In the genomic region with DNA sequence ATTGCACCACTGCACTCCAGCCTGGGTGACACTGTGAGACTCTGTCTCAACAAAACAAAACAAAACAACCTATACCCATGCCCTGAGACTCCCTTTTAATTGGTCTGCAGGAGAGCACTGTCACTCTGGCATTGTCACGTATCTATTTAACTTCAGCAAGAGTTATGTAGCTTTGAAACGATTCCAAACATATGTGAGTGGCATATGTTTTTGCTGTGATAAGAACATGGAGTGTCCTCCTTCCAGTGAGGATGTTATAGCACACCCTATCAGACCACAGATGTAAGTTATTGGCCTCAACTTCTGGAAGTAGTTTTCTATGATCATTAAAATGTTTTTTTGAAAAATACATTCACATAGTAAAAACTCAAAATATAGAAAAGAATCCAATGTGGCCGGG, we compare ENCODE assay signal across 18 cellular contexts. TPM values are rescaled to one million over a fixed set of nuclear protein-coding genes. Genes with fewer than 3 reads are reported as not detected.
DNase-seq lines count a peak whose midpoint lies in the region; ATAC-seq, FAIRE-seq and TF ChIP-seq lines count a peak whose summit lies in the region.
"Had no signal": no experiment of that assay in that cellular context is flagged by ENCODE, and none has a peak within 500 bp of the region (broad histone marks: within the 10 kb centered on the region; RNA-seq: fewer than 3 reads in every experiment).

No MANE protein-coding gene starts in this region.

- ATAC-seq in K562 (peak; percentile 34), left cardiac atrium (no peak), HG03280 (IDR thresholded peaks at IDR 0.05; ENCODE audit: unreplicated experiment) (no peak)
- ATAC-seq: GM12878, HCT116 had no signal

- H2AFZ ChIP-seq in K562 (ENCODE audit: low read depth, low read length) = 0 out of 2 replicates have a peak overlapping the region, but pooled peaks have one; percentile 3

- TF ChIP-seq POLR2A in K562 (conservative IDR thresholded peaks at IDR 0.05) = no peak

- POLR2A ChIA-PET in K562 (lab: Yijun Ruan, JAX) = interaction anchor here (1.1 to 1.3 kb wide), 2 partner anchors 12 to 15 kb away, joined by 3 to 4 read pairs; a partner anchor contains a TSS

- H3K4me2 ChIP-seq in K562 (ENCODE audit: insufficient read depth, low read length) = no peak overlapping the region

- in situ Hi-C loops in K562 (cut with MboI) = loop anchor here (10.0 kb wide), 1 partner anchor 451 kb away; no protein-coding TSS in a partner anchor

- TF ChIP-seq EP300 in K562 (IDR thresholded peaks at IDR 0.05; ENCODE audit: low read length) = no peak

- no peak overlapping the region for H3K27ac ChIP-seq in K562 (ENCODE audit: extremely low read depth, low read depth, low read length)
- H3K27ac ChIP-seq: 22Rv1; BLaER1 treated with 17β-estradiol and CSF1 and Interleukin-3, amounts not matched to agents 10 nM and 100 nM had no signal

- 23% methylated on average over 3 of the region's 3 CpGs for WGBS in K562 (ENCODE audit: insufficient coverage, low coverage, missing lambda C conversion rate)

- FAIRE-seq in K562 (lab: Jason Lieb, UNC) = peak; percentile 71
- FAIRE-seq: GM12878, GM18507, H54, HTR-8/SVneo had no signal

- intact Hi-C loops in K562 (cut with micrococcal nuclease) = no loop called here
- intact Hi-C loops in left cardiac atrium (cut with DNase I) = no loop called here

- no peaks in the 10 kb centered on the region for H3K9me1 ChIP-seq in K562 (ENCODE audit: control insufficient read depth, insufficient read depth, low read length)

- H3K79me2 ChIP-seq in K562 (ENCODE audit: control insufficient read depth, insufficient read depth, low read length) = peaks cover 7% of the 10 kb centered on the region; the same call in 2 of the 3 replicates

- H3K4me1 ChIP-seq in K562 (replicated peaks in 1 of 2; ENCODE audit: control insufficient read depth in 2 of 2, insufficient read depth in 2 of 2, low read length in 2 of 2) = peaks cover 7 to 8% of the 10 kb centered on the region in 2 experiments; a peak in 4 of 5 replicates

- peak in 1 of 3 experiments; percentile 24; a peak in 2 of 6 replicates for TF ChIP-seq CTCF in K562 (IDR thresholded peaks at IDR 0.05 in 2 of 3, conservative IDR thresholded peaks at IDR 0.05 in 1 of 3; ENCODE audit: insufficient read depth in 2 of 3, low read depth in 1 of 3, low read length in 3 of 3)

- no TSS peak for BruUV-seq in K562 (replicated peaks; lab: Mats Ljungman, UMichigan)

- H3K4me3 ChIP-seq in K562 = no peak overlapping the region
- H3K4me3 ChIP-seq: BLaER1 treated with 17β-estradiol and CSF1 and Interleukin-3, amounts not matched to agents 10 nM and 100 nM; GM12878 had no signal

- CTCF ChIA-PET in K562 (lab: Yijun Ruan, JAX; ENCODE audit: low intra/inter-chr PET ratio) = no interaction called here

- no peaks in the 10 kb centered on the region for H3K27me3 ChIP-seq in K562 (ENCODE audit: control insufficient read depth in 2 of 2, insufficient read depth in 2 of 2, low read length in 2 of 2)
- H3K27me3 ChIP-seq: BLaER1 treated with 17β-estradiol and CSF1 and Interleukin-3, amounts not matched to agents 10 nM and 100 nM had no signal

- DNase-seq in NCI-H2171 treated with DMSO at 0.1 percent for 48 hours (lab: John Stamatoyannopoulos, UW) (peak; percentile 4), NCI-H2171 (lab: John Stamatoyannopoulos, UW) (no peak), DMS 273 (lab: John Stamatoyannopoulos, UW; ENCODE audit: unreplicated experiment) (peak; percentile 61), NCI-H524 (lab: John Stamatoyannopoulos, UW) (peak; percentile 1 to 57), K562 (ENCODE audit: extremely low read depth in 1 of 4, low spot score in 3 of 4) (peak; percentile 32 to 62 (median 52)), left cardiac atrium (no peak), kidney glomerular epithelial cell (lab: John Stamatoyannopoulos, UW) (no peak)
- DNase-seq: ACHN; CD4-positive, CD25-positive, alpha-beta regulatory T cell; DMS79 had no signal

- no peaks in the 10 kb centered on the region for H4K20me1 ChIP-seq in K562 (replicated peaks; ENCODE audit: control insufficient read depth, insufficient read depth, low read length)
- H4K20me1 ChIP-seq: BLaER1 treated with 17β-estradiol and CSF1 and Interleukin-3, amounts not matched to agents 10 nM and 100 nM had no signal

- no peaks in the 10 kb centered on the region; the same call in 2 of the 3 replicates for H3K36me3 ChIP-seq in K562 (ENCODE audit: control insufficient read depth, insufficient read depth, low read length)
- H3K36me3 ChIP-seq: BLaER1 treated with 17β-estradiol and CSF1 and Interleukin-3, amounts not matched to agents 10 nM and 100 nM had no signal

- peak in 1 of 2 experiments; percentile 29; a peak in 1 of 4 replicates for TF ChIP-seq RAD21 in K562 (CRISPR knock-in tag; conservative IDR thresholded peaks at IDR 0.05 in 1 of 2, IDR thresholded peaks at IDR 0.05 in 1 of 2)

- no peak overlapping the region for H3K9ac ChIP-seq in K562 (ENCODE audit: insufficient read depth in 1 of 2, low read depth in 2 of 2, low read length in 2 of 2)
- H3K9ac ChIP-seq: BLaER1 treated with 17β-estradiol and CSF1 and Interleukin-3, amounts not matched to agents 10 nM and 100 nM had no signal

- H3K9me3 ChIP-seq in K562 (replicated peaks; ENCODE audit: control insufficient read depth, insufficient read depth, low read depth, low read length) = no peaks in the 10 kb centered on the region
- H3K9me3 ChIP-seq: BLaER1 treated with 17β-estradiol and CSF1 and Interleukin-3, amounts not matched to agents 10 nM and 100 nM had no signal

TF ChIP-seq in K562, 482 proteins besides CTCF, POLR2A, EP300 and RAD21 (continues in another document):
- TF ChIP-seq CBX8 (IDR thresholded peaks at IDR 0.05; ENCODE audit: borderline replicate concordance, extremely low read depth, low read depth, low read length, poor library complexity, severe bottlenecking) (no peak), MIER1 (IDR thresholded peaks at IDR 0.05; ENCODE audit: low read depth) (no peak), NR2C2 (CRISPR knock-in tag; IDR thresholded peaks at IDR 0.05) (no peak), NR2C2 (tag; IDR thresholded peaks at IDR 0.05) (no peak), EHMT2 (IDR thresholded peaks at IDR 0.05) (no peak), KHSRP (IDR thresholded peaks at IDR 0.05) (no peak), ZNF780A (CRISPR knock-in tag; IDR thresholded peaks at IDR 0.05) (no peak)
- TF ChIP-seq, protein P1, sequence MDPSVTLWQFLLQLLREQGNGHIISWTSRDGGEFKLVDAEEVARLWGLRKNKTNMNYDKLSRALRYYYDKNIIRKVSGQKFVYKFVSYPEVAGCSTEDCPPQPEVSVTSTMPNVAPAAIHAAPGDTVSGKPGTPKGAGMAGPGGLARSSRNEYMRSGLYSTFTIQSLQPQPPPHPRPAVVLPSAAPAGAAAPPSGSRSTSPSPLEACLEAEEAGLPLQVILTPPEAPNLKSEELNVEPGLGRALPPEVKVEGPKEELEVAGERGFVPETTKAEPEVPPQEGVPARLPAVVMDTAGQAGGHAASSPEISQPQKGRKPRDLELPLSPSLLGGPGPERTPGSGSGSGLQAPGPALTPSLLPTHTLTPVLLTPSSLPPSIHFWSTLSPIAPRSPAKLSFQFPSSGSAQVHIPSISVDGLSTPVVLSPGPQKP (CRISPR knock-in tag; IDR thresholded peaks at IDR 0.05) = no peak

RNA-seq across cellular contexts. Expression of a gene that starts 15.5 kb away (rescaled TPM):
- 1.6 and 6.8 TPM in 2 replicates for total RNA-seq in K562 (2011; cell fraction: chromatin; rRNA removed; ENCODE audit: low replicate concordance)
- total RNA-seq in K562 (2011; cell fraction: nucleolus; rRNA removed) = 1.7 and 2.5 TPM in 2 replicates
- 2.4 and 4.7 TPM in 2 replicates for total RNA-seq in K562 (2011; cell fraction: nucleoplasm; rRNA removed)
- total RNA-seq in K562 (2014; rRNA removed) (41.6 and 46.5 TPM in 2 replicates), K562 (2014; rRNA removed; fragmentation: Illumina TruSeq; extraction: Trizol) (68.5 and 79.7 TPM in 2 replicates), K562 (2015; rRNA removed; fragmentation: Illumina TruSeq; extraction: Trizol) (32.3 and 34.4 TPM in 2 replicates), K562 (2021) (37.0 and 42.4 TPM in 2 replicates), left cardiac atrium (1 to 10 TPM; 3.6 to 3.7 TPM)
- polyA plus RNA-seq in K562 (2011; rRNA removed) (7.4 and 7.7 TPM in 2 replicates), K562 (2014; fragmentation: Illumina TruSeq; extraction: Trizol) (88.4 and 90.9 TPM in 2 replicates), K562 (2014; fragmentation: Nextera tagmentation; extraction: Ambion mirVana) (10 to 100 TPM; 92.2 to 95.9 TPM), K562 (2014; rRNA removed) (54.4 and 74.3 TPM in 2 replicates)
- polyA plus RNA-seq in K562 (2011; cell fraction: cytosol; rRNA removed) = 1.1 and 3.8 TPM in 2 replicates
- 0.51 and 1.2 TPM in 2 replicates for polyA plus RNA-seq in K562 (2011; cell fraction: nucleus; rRNA removed)
- polyA plus RNA-seq in K562 (2012) = 30.3 and 94.1 TPM in 2 replicates
- 1.9 and 3.2 TPM in 2 replicates for polyA minus RNA-seq in K562 (2011; rRNA and poly(A)+ RNA removed)
- 1.7 and 2.1 TPM in 2 replicates for polyA minus RNA-seq in K562 (2011; cell fraction: cytosol; rRNA and poly(A)+ RNA removed)
- polyA minus RNA-seq in K562 (2011; cell fraction: nucleus; rRNA and poly(A)+ RNA removed) = 0.40 and 1.1 TPM in 2 replicates
- total RNA-seq: CD4-positive, CD25-positive, alpha-beta regulatory T cell had no signal

RNA-seq across cellular contexts. Expression of a gene that starts 30.9 kb away (rescaled TPM):
- 9.5 and 26.7 TPM in 2 replicates for total RNA-seq in K562 (2011; cell fraction: chromatin; rRNA removed; ENCODE audit: low replicate concordance)
- total RNA-seq in K562 (2011; cell fraction: nucleolus; rRNA removed) = 5.5 and 7.5 TPM in 2 replicates
- total RNA-seq in K562 (2011; cell fraction: nucleoplasm; rRNA removed) = 10.4 and 18.1 TPM in 2 replicates
- total RNA-seq in K562 (2014; rRNA removed) (13.2 and 13.6 TPM in 2 replicates), K562 (2014; rRNA removed; fragmentation: Illumina TruSeq; extraction: Trizol) (21.6 and 23.2 TPM in 2 replicates), K562 (2015; rRNA removed; fragmentation: Illumina TruSeq; extraction: Trizol) (18.6 and 19.9 TPM in 2 replicates), K562 (2021) (20.9 and 25.8 TPM in 2 replicates), left cardiac atrium (10 to 100 TPM; 14.1 to 14.8 TPM)
- polyA plus RNA-seq in K562 (2011; rRNA removed) (13.5 and 17.2 TPM in 2 replicates), K562 (2014; fragmentation: Illumina TruSeq; extraction: Trizol) (22.3 and 25.8 TPM in 2 replicates), K562 (2014; fragmentation: Nextera tagmentation; extraction: Ambion mirVana) (1 to 10 TPM; 7.8 to 8.8 TPM), K562 (2014; rRNA removed) (18.2 and 19.1 TPM in 2 replicates)
- 2.7 and 6.2 TPM in 2 replicates for polyA plus RNA-seq in K562 (2011; cell fraction: cytosol; rRNA removed)
- polyA plus RNA-seq in K562 (2011; cell fraction: nucleus; rRNA removed) = 4.8 and 5.7 TPM in 2 replicates
- 14.0 and 15.7 TPM in 2 replicates for polyA plus RNA-seq in K562 (2012)
- 14.2 and 15.7 TPM in 2 replicates for polyA minus RNA-seq in K562 (2011; rRNA and poly(A)+ RNA removed)
- 6.1 and 7.1 TPM in 2 replicates for polyA minus RNA-seq in K562 (2011; cell fraction: cytosol; rRNA and poly(A)+ RNA removed)
- polyA minus RNA-seq in K562 (2011; cell fraction: nucleus; rRNA and poly(A)+ RNA removed) = 3.9 and 7.0 TPM in 2 replicates

Comparison
In these comparisons a context has a peak if more than half of its experiments do, and no peak if none do; other contexts are left out.
1. DNase-seq: peak in NCI-H2171 treated with DMSO at 0.1 percent for 48 hours (single experiment), DMS 273 (single experiment), NCI-H524 (2 of 2) and K562 (4 of 4); none in NCI-H2171 (single experiment), left cardiac atrium (single experiment) and kidney glomerular epithelial cell (single experiment).